In genomic region chr6:132511836-132512230, GRCh38 we compare ENCODE assay signal across 8 cellular contexts. TPM values are rescaled to one million over a fixed set of nuclear protein-coding genes. Genes with fewer than 3 reads are reported as not detected.
DNase-seq lines count a peak whose midpoint lies in the region; ATAC-seq and TF ChIP-seq lines count a peak whose summit lies in the region.

No MANE protein-coding gene starts in this region.

- H3K9me3 ChIP-seq in Peyer's patch (no peaks in the 10 kb centered on the region), skeletal muscle satellite cell (replicated peaks; ENCODE audit: low read length) (no peaks in the 10 kb centered on the region)

- peak; percentile 25 for ATAC-seq in GM21447 (IDR thresholded peaks at IDR 0.05; ENCODE audit: unreplicated experiment)
- ATAC-seq in HG03159 (IDR thresholded peaks at IDR 0.05; ENCODE audit: unreplicated experiment): no peak

- H3K4me3 ChIP-seq in Peyer's patch (peak overlapping the region; percentile 65 to 92 (median 84)), fibroblast of pulmonary artery (replicated peaks; ENCODE audit: low read depth, low read length) (peak overlapping the region; percentile 81), skeletal muscle satellite cell (ENCODE audit: low read length) (peak overlapping the region; percentile 94)

- no peaks in the 10 kb centered on the region for H3K36me3 ChIP-seq in Peyer's patch
- peaks cover 6% of the 10 kb centered on the region for H3K36me3 ChIP-seq in skeletal muscle satellite cell (ENCODE audit: insufficient read depth, low read length)

- H3K27me3 ChIP-seq in Peyer's patch (no peaks in the 10 kb centered on the region), skeletal muscle satellite cell (ENCODE audit: control insufficient read depth, insufficient read depth, low read length) (peaks cover 4% of the 10 kb centered on the region)

- H3K9ac ChIP-seq in skeletal muscle satellite cell (ENCODE audit: low read depth, low read length): peak overlapping the region; percentile 86

- TF ChIP-seq CTCF in Peyer's patch (IDR thresholded peaks at IDR 0.05) (no peak), fibroblast of pulmonary artery (IDR thresholded peaks at IDR 0.05; ENCODE audit: low read length, missing control alignments) (no peak)

- peak overlapping the region; percentile 86 for H3K4me2 ChIP-seq in skeletal muscle satellite cell (ENCODE audit: low read length)

- H3K4me1 ChIP-seq in Peyer's patch (peaks cover 0 to 35% (median 0%) of the 10 kb centered on the region in 4 donors), skeletal muscle satellite cell (ENCODE audit: control insufficient read depth, insufficient read depth, low read length) (peaks cover 27% of the 10 kb centered on the region)

- no peak for TF ChIP-seq POLR2A in Peyer's patch (IDR thresholded peaks at IDR 0.05)

- DNase-seq in Peyer's patch (no peak), fibroblast of pulmonary artery (ENCODE audit: low read depth) (no peak), UCSD-AML1 (lab: John Stamatoyannopoulos, UW; ENCODE audit: unreplicated experiment) (no peak), NCI-H524 (lab: John Stamatoyannopoulos, UW) (no peak), nucleus accumbens (lab: John Stamatoyannopoulos, UW) (no peak)

- H3K27ac ChIP-seq in Peyer's patch: peak overlapping the region; percentile 69 to 97 (median 84)

RNA-seq across cellular contexts. Expression of gene STX7, which starts 1.1 kb away (rescaled TPM):
- 10 to 100 TPM; 31.4 to 65.9 (median 51.9) TPM for total RNA-seq in Peyer's patch
- total RNA-seq in skeletal muscle satellite cell (2012; rRNA removed): 25.6 and 26.6 TPM in 2 replicates

RNA-seq across cellular contexts. Expression of gene TAAR9, which starts 26.2 kb away (rescaled TPM):
- total RNA-seq in Peyer's patch: not detected
- total RNA-seq in skeletal muscle satellite cell (2012; rRNA removed): not detected in 2 replicates

RNA-seq across cellular contexts. Expression of gene TAAR8, which starts 40.6 kb away (rescaled TPM):
- total RNA-seq in Peyer's patch: not detected
- not detected in 2 replicates for total RNA-seq in skeletal muscle satellite cell (2012; rRNA removed)

RNA-seq across cellular contexts. Expression of gene TAAR6, which starts 58.3 kb away (rescaled TPM):
- not detected for total RNA-seq in Peyer's patch
- not detected in 2 replicates for total RNA-seq in skeletal muscle satellite cell (2012; rRNA removed)
